ENCODE assay signal across 8 cellular contexts in genomic region chr2:58046585-58047372, GRCh38.
DNase-seq lines count a peak whose midpoint lies in the region; ATAC-seq lines count a peak whose summit lies in the region.

Gene VRK2, plus strand, starts transcription at chr2:58046806. Its CDS starts 2,026 bp downstream, at chr2:58048832.

- no peaks in the 10 kb centered on the region for H3K9me3 ChIP-seq in BLaER1
- H3K9me3 ChIP-seq in effector memory CD4-positive, alpha-beta T cell (ENCODE audit: control insufficient read depth, low read length) = no peaks in the 10 kb centered on the region

- H3K27ac ChIP-seq in BLaER1 = peak within 1 kb of the TSS; percentile 96
- peak within 1 kb of the TSS; percentile 89 for H3K27ac ChIP-seq in effector memory CD4-positive, alpha-beta T cell (ENCODE audit: insufficient read depth, low read length, poor library complexity, severe bottlenecking)

- peak; percentile 80 for ATAC-seq in HG03460 (IDR thresholded peaks at IDR 0.05; ENCODE audit: unreplicated experiment)

- H3K4me1 ChIP-seq in BLaER1 = peaks cover 31% of the 10 kb centered on the region
- peaks cover 18% of the 10 kb centered on the region for H3K4me1 ChIP-seq in effector memory CD4-positive, alpha-beta T cell (ENCODE audit: control insufficient read depth, insufficient read depth, low read length, poor library complexity, severe bottlenecking)

- H3K27me3 ChIP-seq in BLaER1 = no peaks in the 10 kb centered on the region
- H3K27me3 ChIP-seq in effector memory CD4-positive, alpha-beta T cell (replicated peaks; ENCODE audit: control insufficient read depth, insufficient read depth, low read length, poor library complexity, severe bottlenecking) = no peaks in the 10 kb centered on the region

- H3K4me2 ChIP-seq in BLaER1 = peak within 1 kb of the TSS; percentile 86

- 0 out of 2 replicates have a peak, but pooled peaks cover 4% of the 10 kb centered on the region for H4K20me1 ChIP-seq in BLaER1

- peak within 1 kb of the TSS; percentile 80 for H3K4me3 ChIP-seq in BLaER1
- H3K4me3 ChIP-seq in effector memory CD4-positive, alpha-beta T cell (ENCODE audit: insufficient read depth, low read depth, low read length, poor library complexity, severe bottlenecking) = peak within 1 kb of the TSS; percentile 77

- DNase-seq in GM19238 (ENCODE audit: insufficient read length, low spot score) (peak; percentile 68), NCI-H748 treated with DMSO at 0.1 percent for 48 hours (lab: John Stamatoyannopoulos, UW) (peak; percentile 73), medulla oblongata (ENCODE audit: extremely low spot score) (peak; percentile 74)
- peak; percentile 50 to 68 for DNase-seq in activated CD8-positive, alpha-beta memory T cell treated with anti-CD3 and anti-CD28 coated beads for 1 hour (ENCODE audit: extremely low read depth in 1 of 2, low read depth in 1 of 2)
- peak; percentile 68 to 75 (median 73) for DNase-seq in effector memory CD4-positive, alpha-beta T cell
- DNase-seq in stimulated activated CD8-positive, alpha-beta memory T cell treated with anti-CD3 and anti-CD28 coated beads, Interleukin-12 subunit alpha, Interleukin-12 subunit beta, amount 100 ng/mL, for 4 hours (ENCODE audit: low read depth) = peak; percentile 76

- H3K36me3 ChIP-seq in BLaER1 = peaks cover 11% of the 10 kb centered on the region
- H3K36me3 ChIP-seq in effector memory CD4-positive, alpha-beta T cell (ENCODE audit: control insufficient read depth, insufficient read depth, low read length) = no peaks in the 10 kb centered on the region

- peak within 1 kb of the TSS; percentile 94 for H3K9ac ChIP-seq in BLaER1

Comparison
In these comparisons a context has a peak if more than half of its experiments do, and no peak if none do; other contexts are left out.
1. Peak in every context shown above with its lines: DNase-seq, ATAC-seq, H3K4me3 ChIP-seq and H3K27ac ChIP-seq.